In genomic region chr19:10960314-10961072, GRCh38 we compare ENCODE assay signal across 8 cellular contexts. TPM values are rescaled to one million over a fixed set of nuclear protein-coding genes. Genes with fewer than 3 reads are reported as not detected.
DNase-seq lines count a peak whose midpoint lies in the region; ATAC-seq and TF ChIP-seq lines count a peak whose summit lies in the region.

Gene SMARCA4, plus strand, starts transcription at chr19:10961030. Its CDS starts 23,122 bp downstream, at chr19:10984152.

- peaks cover 29% of the 10 kb centered on the region for H3K4me1 ChIP-seq in PC-9 (replicated peaks; ENCODE audit: insufficient read depth)

- DNase-seq in DMS 273 treated with DMSO at 0.1 percent for 48 hours (lab: John Stamatoyannopoulos, UW) (peak; percentile 71), KBM-7 (peak; percentile 93), PC-9 (peak; percentile 84 to 98), epithelial cell of proximal tubule (ENCODE audit: low read depth) (no peak), mucosa of gallbladder (ENCODE audit: low spot score) (peak; percentile 98)
- DNase-seq in activated T-cell treated with anti-CD3 and anti-CD28 coated beads, Interleukin-2, amount 50 U/mL, for 1 hour = peak; percentile 99
- DNase-seq in stimulated activated CD8-positive, alpha-beta memory T cell treated with anti-CD3 and anti-CD28 coated beads, Interleukin-4, amount 100 ng/mL, for 24 hours (ENCODE audit: low read depth) = peak; percentile 97

- H3K9me2 ChIP-seq in PC-9 (ENCODE audit: insufficient read depth) = no peaks in the 10 kb centered on the region

- H3K36me3 ChIP-seq in PC-9 (ENCODE audit: low read depth) = no peaks in the 10 kb centered on the region

- no TSS peak for BruUV-seq in PC-9 (replicated peaks; lab: Mats Ljungman, UMichigan)

- ATAC-seq in GM21576 (IDR thresholded peaks at IDR 0.05; ENCODE audit: unreplicated experiment) = peak; percentile 62

- in situ Hi-C loops in KBM-7 (cut with MboI; ENCODE audit: low pct_unique_long_range_greater_than_20kb, low sequenced_read_pairs) = no loop called here

- peak within 1 kb of the TSS; percentile 93 for H3K4me2 ChIP-seq in PC-9

- H3K9me3 ChIP-seq in PC-9 (ENCODE audit: insufficient read depth, low read depth) = no peaks in the 10 kb centered on the region

- CTCF ChIA-PET in PC-9 (lab: Charles Lee) = no interaction called here

- intact Hi-C loops in PC-9 (cut with micrococcal nuclease; ENCODE audit: unreplicated experiment) = loop anchor here (5.0 kb wide), 1 partner anchor 127 kb away; the partner anchor contains the start of gene LDLR

- H3K79me2 ChIP-seq in PC-9 (ENCODE audit: low read depth) = peaks cover 61% of the 10 kb centered on the region

- H4K20me1 ChIP-seq in PC-9 (ENCODE audit: insufficient read depth) = peaks cover 32% of the 10 kb centered on the region

- no peaks in the 10 kb centered on the region for H3K27me3 ChIP-seq in PC-9 (ENCODE audit: insufficient read depth, low read depth)

- peak within 1 kb of the TSS; percentile 60 for H3K27ac ChIP-seq in PC-9

- peak within 1 kb of the TSS; percentile 87 for H2AFZ ChIP-seq in PC-9

- H3F3A ChIP-seq in PC-9 (ENCODE audit: insufficient read depth, low read depth) = peaks cover 3% of the 10 kb centered on the region; the same call in 1 of the 2 replicates

- TF ChIP-seq CTCF in PC-9 (conservative IDR thresholded peaks at IDR 0.05) = no peak
- no peak for TF ChIP-seq CTCF in epithelial cell of proximal tubule (conservative IDR thresholded peaks at IDR 0.05; ENCODE audit: low read depth, low read length)

- peak within 1 kb of the TSS; percentile 81 for H3K4me3 ChIP-seq in PC-9
- peak within 1 kb of the TSS; percentile 85 for H3K4me3 ChIP-seq in epithelial cell of proximal tubule (ENCODE audit: low read depth, low read length)

- POLR2A ChIA-PET in PC-9 (lab: Charles Lee; ENCODE audit: unreplicated experiment) = interaction anchor here (0.6 to 1.0 kb wide), 2 partner anchors 14 to 21 kb away, joined by 4 to 8 read pairs; no protein-coding TSS in a partner anchor

RNA-seq across cellular contexts. Expression of gene SMARCA4, which starts in this region (rescaled TPM):
- 128 and 136 TPM in 2 replicates for total RNA-seq in PC-9 (2021)
- total RNA-seq in epithelial cell of proximal tubule = 150 and 156 TPM in 2 replicates
- total RNA-seq in mucosa of gallbladder = 95.5 TPM
